In the genomic region with DNA sequence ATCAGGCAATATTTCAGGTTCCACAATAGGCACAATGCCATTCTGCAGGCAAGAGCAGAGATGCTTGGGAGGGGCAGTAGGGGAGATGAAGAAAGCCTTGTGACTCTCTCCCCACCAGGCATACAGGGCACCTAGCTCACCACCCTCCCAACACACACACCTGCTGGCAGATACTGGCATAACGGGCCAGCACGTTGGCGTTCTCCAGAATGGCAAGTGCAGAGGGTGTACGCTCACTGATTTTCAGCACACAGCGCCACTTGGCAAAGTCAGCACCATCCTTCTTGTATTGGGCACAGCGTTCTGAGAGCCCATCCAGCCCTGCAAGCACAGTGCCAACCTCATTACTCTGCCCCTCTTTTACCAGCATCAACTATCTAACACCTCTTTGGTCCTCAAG, we compare ENCODE assay signal across 15 cellular contexts. TPM values are rescaled to one million over a fixed set of nuclear protein-coding genes. Genes with fewer than 3 reads are reported as not detected.
DNase-seq lines count a peak whose midpoint lies in the region; ATAC-seq, FAIRE-seq and TF ChIP-seq lines count a peak whose summit lies in the region.
"Had no signal": no experiment of that assay in that cellular context is flagged by ENCODE, and none has a peak within 500 bp of the region (broad histone marks: within the 10 kb centered on the region; RNA-seq: fewer than 3 reads in every experiment).

No MANE protein-coding gene starts in this region.

- H3K14ac ChIP-seq in trophoblast cell (ENCODE audit: low read length), result no peak overlapping the region

- no peak overlapping the region for H2AFZ ChIP-seq in K562 (ENCODE audit: low read depth, low read length)
- no peak overlapping the region for H2AFZ ChIP-seq in trophoblast cell (ENCODE audit: insufficient read depth, low read length, poor library complexity)

- H3K18ac ChIP-seq in trophoblast cell (ENCODE audit: low read length), result no peak overlapping the region

- TF ChIP-seq EP300 in K562 (IDR thresholded peaks at IDR 0.05; ENCODE audit: low read length), result no peak

- peak; percentile 53 for DNase-seq in Right ventricle myocardium superior
- no peak for DNase-seq in Right ventricle myocardium inferior (ENCODE audit: missing footprints)
- DNase-seq in HL-60 (ENCODE audit: low read depth in 1 of 2, low spot score in 1 of 2), result no peak
- no peak for DNase-seq in K562 (ENCODE audit: extremely low read depth in 1 of 4, low spot score in 3 of 4)
- no peak for DNase-seq in trophoblast cell
- DNase-seq in NCI-H128 (lab: John Stamatoyannopoulos, UW; ENCODE audit: unreplicated experiment), result no peak
- DNase-seq in stimulated activated CD4-positive, alpha-beta T cell treated with anti-CD3 and anti-CD28 coated beads, Interleukin-2, amount 100 ng/mL, for 48 hours, result no peak
- DNase-seq: activated CD4-positive, CD25-positive, alpha-beta regulatory T cell; GF-D8; H7; head of caudate nucleus; kidney had no signal

- TF ChIP-seq CTCF in HL-60 (IDR thresholded peaks at IDR 0.05; ENCODE audit: insufficient read depth, low read length), result peak; percentile 2
- no peak for TF ChIP-seq CTCF in K562 (IDR thresholded peaks at IDR 0.05 in 2 of 3, conservative IDR thresholded peaks at IDR 0.05 in 1 of 3; ENCODE audit: insufficient read depth in 2 of 3, low read depth in 1 of 3, low read length in 3 of 3)

- H4K12ac ChIP-seq in trophoblast cell (ENCODE audit: low read depth, low read length), result no peak overlapping the region

- 84% methylated on average over 6 of the region's 6 CpGs for WGBS in K562 (ENCODE audit: insufficient coverage, low coverage, missing lambda C conversion rate)
- WGBS in trophoblast cell (ENCODE audit: extremely low coverage, insufficient coverage, insufficient read length), result no CpG with 5 or more reads among the region's 6 CpGs

- peak overlapping the region in 1 of 2 experiments; percentile 41; a peak in 1 of 4 replicates for H3K9ac ChIP-seq in K562 (ENCODE audit: insufficient read depth in 1 of 2, low read depth in 2 of 2, low read length in 2 of 2)
- no peak overlapping the region for H3K9ac ChIP-seq in trophoblast cell (ENCODE audit: low read length)

- H3K79me1 ChIP-seq in trophoblast cell (ENCODE audit: low read length), result peaks cover 9% of the 10 kb centered on the region

- H3K9me3 ChIP-seq in K562 (replicated peaks; ENCODE audit: control insufficient read depth, insufficient read depth, low read depth, low read length), result no peaks in the 10 kb centered on the region
- no peaks in the 10 kb centered on the region for H3K9me3 ChIP-seq in trophoblast cell (ENCODE audit: insufficient read depth, low read depth, low read length)
- H3K9me3 ChIP-seq: breast epithelium had no signal

- H2BK5ac ChIP-seq in trophoblast cell (ENCODE audit: low read depth, low read length, poor library complexity), result no peak overlapping the region

- no peak for TF ChIP-seq RAD21 in K562 (CRISPR knock-in tag; conservative IDR thresholded peaks at IDR 0.05 in 1 of 2, IDR thresholded peaks at IDR 0.05 in 1 of 2)

- H3K4me1 ChIP-seq in K562 (replicated peaks in 1 of 2; ENCODE audit: control insufficient read depth in 2 of 2, insufficient read depth in 2 of 2, low read length in 2 of 2) (peaks cover 32 to 36% of the 10 kb centered on the region in 2 experiments), trophoblast cell (ENCODE audit: control insufficient read depth in 1 of 2, insufficient read depth in 2 of 2, low read length in 2 of 2) (peaks cover 7 to 12% of the 10 kb centered on the region in 2 experiments)
- H3K4me1 ChIP-seq: breast epithelium had no signal

- H3K4ac ChIP-seq in trophoblast cell (ENCODE audit: low read depth, low read length), result no peak overlapping the region

- ATAC-seq in Right ventricle myocardium superior (ENCODE audit: poor library complexity) (peak; percentile 4), Right ventricle myocardium inferior (no peak), K562 (no peak), HG03521 (IDR thresholded peaks at IDR 0.05; ENCODE audit: unreplicated experiment) (no peak)

- POLR2A ChIA-PET in K562 (lab: Yijun Ruan, JAX), result interaction anchor here (0.5 to 16.7 kb wide), 5 partner anchors 10 to 370 kb away, joined by 3 to 274 read pairs (median 4); a partner anchor contains a TSS

- no peak for TF ChIP-seq POLR2A in K562 (conservative IDR thresholded peaks at IDR 0.05)

- H3K79me2 ChIP-seq in K562 (ENCODE audit: control insufficient read depth, insufficient read depth, low read length), result peaks cover 46% of the 10 kb centered on the region
- H3K79me2 ChIP-seq in trophoblast cell (ENCODE audit: control insufficient read depth, insufficient read depth, low read length, poor library complexity), result peaks cover 6% of the 10 kb centered on the region

- in situ Hi-C loops in K562 (cut with MboI), result no loop called here

- H3K27ac ChIP-seq in HL-60 (replicated peaks) (no peak overlapping the region), K562 (ENCODE audit: extremely low read depth, low read depth, low read length) (no peak overlapping the region), trophoblast cell (ENCODE audit: low read depth, low read length) (no peak overlapping the region)
- H3K27ac ChIP-seq: breast epithelium, epithelial cell of prostate had no signal

- H2BK12ac ChIP-seq in trophoblast cell (ENCODE audit: low read length), result no peak overlapping the region

- H4K91ac ChIP-seq in trophoblast cell (ENCODE audit: low read depth, low read length), result no peak overlapping the region

- no peak overlapping the region for H2BK120ac ChIP-seq in trophoblast cell (ENCODE audit: insufficient read depth, low read length, poor library complexity)

- H4K8ac ChIP-seq in trophoblast cell (ENCODE audit: low read depth, low read length), result no peak overlapping the region

- no peak overlapping the region for H2AK5ac ChIP-seq in trophoblast cell (ENCODE audit: low read length)

- no peak overlapping the region for H3K23ac ChIP-seq in trophoblast cell (ENCODE audit: low read length)

- intact Hi-C loops in Right ventricle myocardium superior (cut with DNase I) (no loop called here), Right ventricle myocardium inferior (cut with DNase I) (no loop called here), K562 (cut with micrococcal nuclease) (no loop called here)

- H3K4me3 ChIP-seq in HL-60 (replicated peaks; ENCODE audit: insufficient read depth, low read length), result no peak overlapping the region
- H3K4me3 ChIP-seq in K562, result no peak overlapping the region
- H3K4me3 ChIP-seq in trophoblast cell (ENCODE audit: low read depth, low read length), result peak overlapping the region; percentile 3
- H3K4me3 ChIP-seq: breast epithelium had no signal

- CTCF ChIA-PET in K562 (lab: Yijun Ruan, JAX; ENCODE audit: low intra/inter-chr PET ratio), result no interaction called here

- H3K4me2 ChIP-seq in K562 (ENCODE audit: insufficient read depth, low read length) (peak overlapping the region; percentile 80; the same call in 1 of the 2 replicates), trophoblast cell (ENCODE audit: low read length) (no peak overlapping the region)

- peaks cover 57% of the 10 kb centered on the region for H3K36me3 ChIP-seq in K562 (ENCODE audit: control insufficient read depth, insufficient read depth, low read length)
- H3K36me3 ChIP-seq in trophoblast cell (ENCODE audit: control insufficient read depth in 1 of 2, insufficient read depth in 2 of 2, low read length in 2 of 2), result peaks cover 15 to 22% of the 10 kb centered on the region in 2 experiments
- H3K36me3 ChIP-seq: breast epithelium had no signal

- BruUV-seq in K562 (replicated peaks; lab: Mats Ljungman, UMichigan), result no TSS peak

- H4K20me1 ChIP-seq in K562 (replicated peaks; ENCODE audit: control insufficient read depth, insufficient read depth, low read length), result 0 out of 2 replicates have a peak, but pooled peaks cover 10% of the 10 kb centered on the region

- H3K27me3 ChIP-seq in HL-60 (ENCODE audit: insufficient read depth, poor library complexity, severe bottlenecking) (no peaks in the 10 kb centered on the region), K562 (ENCODE audit: control insufficient read depth in 2 of 2, insufficient read depth in 2 of 2, low read length in 2 of 2) (no peaks in the 10 kb centered on the region), trophoblast cell (ENCODE audit: insufficient read depth, low read length) (no peaks in the 10 kb centered on the region)
- H3K27me3 ChIP-seq: breast epithelium had no signal

- no peak for FAIRE-seq in K562 (lab: Jason Lieb, UNC)
- FAIRE-seq: kidney had no signal

- H3K9me1 ChIP-seq in K562 (ENCODE audit: control insufficient read depth, insufficient read depth, low read length), result peaks cover 18% of the 10 kb centered on the region

RNA-seq across cellular contexts. Expression of a gene that starts 2.2 kb away (rescaled TPM):
- total RNA-seq in Right ventricle myocardium superior (353 TPM), Right ventricle myocardium inferior (396 TPM), K562 (2014; rRNA removed) (93.5 and 102 TPM in 2 replicates), K562 (2014; rRNA removed; fragmentation: Illumina TruSeq; extraction: Trizol) (52.0 and 64.1 TPM in 2 replicates), K562 (2015; rRNA removed; fragmentation: Illumina TruSeq; extraction: Trizol) (42.8 and 43.2 TPM in 2 replicates), K562 (2021) (69.8 and 74.2 TPM in 2 replicates)
- 193 and 319 TPM in 2 replicates for total RNA-seq in K562 (2011; cell fraction: chromatin; rRNA removed; ENCODE audit: low replicate concordance)
- 209 and 250 TPM in 2 replicates for total RNA-seq in K562 (2011; cell fraction: nucleolus; rRNA removed)
- 213 and 242 TPM in 2 replicates for total RNA-seq in K562 (2011; cell fraction: nucleoplasm; rRNA removed)
- polyA plus RNA-seq in K562 (2011; rRNA removed) (263 and 354 TPM in 2 replicates), K562 (2014; fragmentation: Illumina TruSeq; extraction: Trizol) (110 and 122 TPM in 2 replicates), K562 (2014; fragmentation: Nextera tagmentation; extraction: Ambion mirVana) (100 to 1,000 TPM in 1 of 2 experiments, 10 to 100 TPM in 1; 93.5 to 124 TPM), K562 (2014; rRNA removed) (99.2 and 113 TPM in 2 replicates)
- polyA plus RNA-seq in K562 (2011; cell fraction: cytosol; rRNA removed), result 404 and 465 TPM in 2 replicates
- polyA plus RNA-seq in K562 (2011; cell fraction: nucleus; rRNA removed), result 420 and 425 TPM in 2 replicates
- 119 and 134 TPM in 2 replicates for polyA plus RNA-seq in K562 (2012)
- 264 and 310 TPM in 2 replicates for polyA minus RNA-seq in K562 (2011; rRNA and poly(A)+ RNA removed)
- 143 and 155 TPM in 2 replicates for polyA minus RNA-seq in K562 (2011; cell fraction: cytosol; rRNA and poly(A)+ RNA removed)
- polyA minus RNA-seq in K562 (2011; cell fraction: nucleus; rRNA and poly(A)+ RNA removed), result 82.8 and 138 TPM in 2 replicates
- 19.2 and 19.7 TPM in 2 replicates for polyA plus RNA-seq in trophoblast cell (2013)

RNA-seq across cellular contexts. Expression of a gene that starts 3.2 kb away (rescaled TPM):
- total RNA-seq in Right ventricle myocardium superior, result 33.4 TPM
- 41.1 TPM for total RNA-seq in Right ventricle myocardium inferior
- 166 and 297 TPM in 2 replicates for total RNA-seq in K562 (2011; cell fraction: chromatin; rRNA removed; ENCODE audit: low replicate concordance)
- 236 and 239 TPM in 2 replicates for total RNA-seq in K562 (2011; cell fraction: nucleolus; rRNA removed)
- total RNA-seq in K562 (2011; cell fraction: nucleoplasm; rRNA removed), result 231 and 242 TPM in 2 replicates
- total RNA-seq in K562 (2014; rRNA removed), result 55.1 and 86.9 TPM in 2 replicates
- total RNA-seq in K562 (2014; rRNA removed; fragmentation: Illumina TruSeq; extraction: Trizol), result 52.5 and 57.6 TPM in 2 replicates
- 51.5 and 55.3 TPM in 2 replicates for total RNA-seq in K562 (2015; rRNA removed; fragmentation: Illumina TruSeq; extraction: Trizol)
- total RNA-seq in K562 (2021), result 109 and 114 TPM in 2 replicates
- polyA plus RNA-seq in K562 (2011; rRNA removed), result 64.4 and 76.9 TPM in 2 replicates
- polyA plus RNA-seq in K562 (2011; cell fraction: cytosol; rRNA removed), result 69.3 and 115 TPM in 2 replicates
- 101 and 179 TPM in 2 replicates for polyA plus RNA-seq in K562 (2011; cell fraction: nucleus; rRNA removed)
- polyA plus RNA-seq in K562 (2012), result 112 and 132 TPM in 2 replicates
- polyA plus RNA-seq in K562 (2014; fragmentation: Illumina TruSeq; extraction: Trizol), result 138 TPM in 2 replicates
- polyA plus RNA-seq in K562 (2014; fragmentation: Nextera tagmentation; extraction: Ambion mirVana), result 10 to 100 TPM; 47.5 to 55.8 TPM
- polyA plus RNA-seq in K562 (2014; rRNA removed), result 68.4 and 68.7 TPM in 2 replicates
- 29.4 and 51.4 TPM in 2 replicates for polyA minus RNA-seq in K562 (2011; rRNA and poly(A)+ RNA removed)
- 27.1 and 48.7 TPM in 2 replicates for polyA minus RNA-seq in K562 (2011; cell fraction: cytosol; rRNA and poly(A)+ RNA removed)
- polyA minus RNA-seq in K562 (2011; cell fraction: nucleus; rRNA and poly(A)+ RNA removed), result 32.1 and 40.7 TPM in 2 replicates
- 60.9 and 63.9 TPM in 2 replicates for polyA plus RNA-seq in trophoblast cell (2013)

RNA-seq across cellular contexts. Expression of a gene that starts 22.1 kb away (rescaled TPM):
- 22.6 TPM for total RNA-seq in Right ventricle myocardium superior
- total RNA-seq in Right ventricle myocardium inferior, result 22.2 TPM
- 28.5 and 62.9 TPM in 2 replicates for total RNA-seq in K562 (2011; cell fraction: chromatin; rRNA removed; ENCODE audit: low replicate concordance)
- 57.0 and 57.2 TPM in 2 replicates for total RNA-seq in K562 (2011; cell fraction: nucleolus; rRNA removed)
- 50.3 and 52.8 TPM in 2 replicates for total RNA-seq in K562 (2011; cell fraction: nucleoplasm; rRNA removed)
- total RNA-seq in K562 (2014; rRNA removed), result 32.0 and 42.0 TPM in 2 replicates
- total RNA-seq in K562 (2014; rRNA removed; fragmentation: Illumina TruSeq; extraction: Trizol), result 7.0 and 8.9 TPM in 2 replicates
- 15.7 and 15.9 TPM in 2 replicates for total RNA-seq in K562 (2015; rRNA removed; fragmentation: Illumina TruSeq; extraction: Trizol)
- 16.3 and 21.1 TPM in 2 replicates for total RNA-seq in K562 (2021)
- 47.7 and 62.5 TPM in 2 replicates for polyA plus RNA-seq in K562 (2011; rRNA removed)
- 41.8 and 64.9 TPM in 2 replicates for polyA plus RNA-seq in K562 (2011; cell fraction: cytosol; rRNA removed)
- 114 and 146 TPM in 2 replicates for polyA plus RNA-seq in K562 (2011; cell fraction: nucleus; rRNA removed)
- 12.8 and 25.6 TPM in 2 replicates for polyA plus RNA-seq in K562 (2012)
- 18.5 and 21.5 TPM in 2 replicates for polyA plus RNA-seq in K562 (2014; fragmentation: Illumina TruSeq; extraction: Trizol)
- polyA plus RNA-seq in K562 (2014; fragmentation: Nextera tagmentation; extraction: Ambion mirVana), result 1 to 10 TPM in 1 of 2 experiments, under 1 TPM in 1; 0.37 to 1.0 TPM
- polyA plus RNA-seq in K562 (2014; rRNA removed), result 29.1 and 29.6 TPM in 2 replicates
- polyA minus RNA-seq in K562 (2011; rRNA and poly(A)+ RNA removed), result 6.9 and 11.3 TPM in 2 replicates
- 6.6 and 14.3 TPM in 2 replicates for polyA minus RNA-seq in K562 (2011; cell fraction: cytosol; rRNA and poly(A)+ RNA removed)
- polyA minus RNA-seq in K562 (2011; cell fraction: nucleus; rRNA and poly(A)+ RNA removed), result 23.4 and 27.1 TPM in 2 replicates
- 31.6 and 32.7 TPM in 2 replicates for polyA plus RNA-seq in trophoblast cell (2013)

RNA-seq across cellular contexts. Expression of a gene that starts 24.3 kb away (rescaled TPM):
- 1.1 TPM for total RNA-seq in Right ventricle myocardium superior
- total RNA-seq in Right ventricle myocardium inferior, result 1.6 TPM
- 517 and 585 TPM in 2 replicates for total RNA-seq in K562 (2011; cell fraction: chromatin; rRNA removed; ENCODE audit: low replicate concordance)
- total RNA-seq in K562 (2011; cell fraction: nucleolus; rRNA removed), result 336 and 355 TPM in 2 replicates
- total RNA-seq in K562 (2011; cell fraction: nucleoplasm; rRNA removed), result 269 and 327 TPM in 2 replicates
- 124 and 144 TPM in 2 replicates for total RNA-seq in K562 (2014; rRNA removed)
- total RNA-seq in K562 (2014; rRNA removed; fragmentation: Illumina TruSeq; extraction: Trizol), result 149 and 151 TPM in 2 replicates
- total RNA-seq in K562 (2015; rRNA removed; fragmentation: Illumina TruSeq; extraction: Trizol), result 151 and 156 TPM in 2 replicates
- total RNA-seq in K562 (2021), result 134 and 143 TPM in 2 replicates
- polyA plus RNA-seq in K562 (2011; rRNA removed), result 192 and 229 TPM in 2 replicates
- polyA plus RNA-seq in K562 (2011; cell fraction: cytosol; rRNA removed), result 91.5 and 98.4 TPM in 2 replicates
- polyA plus RNA-seq in K562 (2011; cell fraction: nucleus; rRNA removed), result 797 and 863 TPM in 2 replicates
- polyA plus RNA-seq in K562 (2012), result 120 and 153 TPM in 2 replicates
- 133 and 140 TPM in 2 replicates for polyA plus RNA-seq in K562 (2014; fragmentation: Illumina TruSeq; extraction: Trizol)
- 100 to 1,000 TPM in 1 of 2 experiments, 10 to 100 TPM in 1; 94.4 to 286 TPM for polyA plus RNA-seq in K562 (2014; fragmentation: Nextera tagmentation; extraction: Ambion mirVana)
- 143 and 157 TPM in 2 replicates for polyA plus RNA-seq in K562 (2014; rRNA removed)
- 178 and 188 TPM in 2 replicates for polyA minus RNA-seq in K562 (2011; rRNA and poly(A)+ RNA removed)
- polyA minus RNA-seq in K562 (2011; cell fraction: cytosol; rRNA and poly(A)+ RNA removed), result 74.0 and 98.5 TPM in 2 replicates
- 244 and 330 TPM in 2 replicates for polyA minus RNA-seq in K562 (2011; cell fraction: nucleus; rRNA and poly(A)+ RNA removed)
- 48.0 and 51.8 TPM in 2 replicates for polyA plus RNA-seq in trophoblast cell (2013)

RNA-seq across cellular contexts. Expression of a gene that starts 39.4 kb away (rescaled TPM):
- total RNA-seq in Right ventricle myocardium superior (4.8 TPM), Right ventricle myocardium inferior (5.0 TPM), K562 (2014; rRNA removed) (10.3 and 12.2 TPM in 2 replicates), K562 (2014; rRNA removed; fragmentation: Illumina TruSeq; extraction: Trizol) (14.3 and 17.2 TPM in 2 replicates), K562 (2015; rRNA removed; fragmentation: Illumina TruSeq; extraction: Trizol) (13.6 and 16.2 TPM in 2 replicates), K562 (2021) (25.0 and 25.8 TPM in 2 replicates)
- 428 and 683 TPM in 2 replicates for total RNA-seq in K562 (2011; cell fraction: chromatin; rRNA removed; ENCODE audit: low replicate concordance)
- total RNA-seq in K562 (2011; cell fraction: nucleolus; rRNA removed), result 235 and 256 TPM in 2 replicates
- total RNA-seq in K562 (2011; cell fraction: nucleoplasm; rRNA removed), result 327 and 411 TPM in 2 replicates
- polyA plus RNA-seq in K562 (2011; rRNA removed) (42.2 and 42.3 TPM in 2 replicates), K562 (2014; fragmentation: Illumina TruSeq; extraction: Trizol) (19.3 and 21.9 TPM in 2 replicates), K562 (2014; fragmentation: Nextera tagmentation; extraction: Ambion mirVana) (1 to 10 TPM; 1.4 to 4.0 TPM), K562 (2014; rRNA removed) (26.6 and 26.7 TPM in 2 replicates)
- 22.3 and 26.9 TPM in 2 replicates for polyA plus RNA-seq in K562 (2011; cell fraction: cytosol; rRNA removed)
- polyA plus RNA-seq in K562 (2011; cell fraction: nucleus; rRNA removed), result 234 and 292 TPM in 2 replicates
- polyA plus RNA-seq in K562 (2012), result 12.2 and 29.3 TPM in 2 replicates
- polyA minus RNA-seq in K562 (2011; rRNA and poly(A)+ RNA removed), result 30.2 and 31.0 TPM in 2 replicates
- polyA minus RNA-seq in K562 (2011; cell fraction: cytosol; rRNA and poly(A)+ RNA removed), result 9.1 and 14.2 TPM in 2 replicates
- 67.0 and 69.4 TPM in 2 replicates for polyA minus RNA-seq in K562 (2011; cell fraction: nucleus; rRNA and poly(A)+ RNA removed)
- 4.4 and 4.6 TPM in 2 replicates for polyA plus RNA-seq in trophoblast cell (2013)
